In the genomic region with DNA sequence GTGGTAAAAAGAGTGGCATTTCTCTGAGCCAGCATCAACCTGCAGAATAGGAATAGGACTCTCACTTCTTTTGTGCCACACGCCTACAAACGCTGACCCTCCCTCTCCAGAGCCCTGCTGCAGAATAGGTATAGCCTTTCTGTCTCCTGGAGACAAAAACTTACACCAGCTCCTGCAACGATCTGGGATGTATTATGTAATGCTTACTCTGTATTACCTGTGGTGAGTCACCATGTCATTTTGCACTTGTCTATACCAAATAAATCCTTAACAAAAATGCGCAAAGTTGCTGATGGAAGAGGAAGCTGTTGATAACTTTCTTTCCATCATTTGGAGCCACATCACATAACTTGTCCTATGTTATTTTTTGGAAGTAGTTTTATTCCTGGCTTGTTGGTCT, we compare ENCODE assay signal across 14 cellular contexts.
DNase-seq lines count a peak whose midpoint lies in the region; TF ChIP-seq lines count a peak whose summit lies in the region.
"Had no signal": no experiment of that assay in that cellular context is flagged by ENCODE, and none has a peak within 500 bp of the region (broad histone marks: within the 10 kb centered on the region; RNA-seq: fewer than 3 reads in every experiment).

No MANE protein-coding gene starts in this region.

- no peaks in the 10 kb centered on the region for H3F3A ChIP-seq in MM.1S (ENCODE audit: insufficient read depth, low read length)

- no peak overlapping the region for H3K4me2 ChIP-seq in MM.1S (ENCODE audit: low read depth, low read length)

- TF ChIP-seq CTCF in HEK293 (tag by site-specific recombination; IDR thresholded peaks at IDR 0.05) (no peak), epithelial cell of esophagus (IDR thresholded peaks at IDR 0.05; ENCODE audit: insufficient read depth, low read depth, low read length, missing control alignments) (no peak), tibial artery (IDR thresholded peaks at IDR 0.05) (no peak), MM.1S (IDR thresholded peaks at IDR 0.05; ENCODE audit: low read length) (no peak)

- H3K27ac ChIP-seq in HEK293 (ENCODE audit: extremely low read depth, low read depth, low read length) (no peak overlapping the region), tibial artery (peak overlapping the region; percentile 20 to 62), MM.1S (ENCODE audit: low read length) (no peak overlapping the region)

- POLR2A ChIA-PET in HEK293 (lab: Yijun Ruan, JAX) = no interaction called here

- no peak overlapping the region for H2AFZ ChIP-seq in MM.1S (ENCODE audit: low read length)

- CTCF ChIA-PET in HEK293 (lab: Yijun Ruan, JAX) = interaction anchor here (0.7 kb wide), 1 partner anchor 32 kb away, joined by 3 read pairs; no protein-coding TSS in a partner anchor

- H3K4me1 ChIP-seq in HEK293 (ENCODE audit: control insufficient read depth, insufficient read depth, low read length) = peaks cover 14% of the 10 kb centered on the region
- H3K4me1 ChIP-seq in tibial artery = peaks cover 0 to 45% (median 12%) of the 10 kb centered on the region in 4 donors
- 0 out of 2 replicates have a peak, but pooled peaks cover 3% of the 10 kb centered on the region for H3K4me1 ChIP-seq in MM.1S (ENCODE audit: low read length)

- no peaks in the 10 kb centered on the region for H3K9me2 ChIP-seq in MM.1S (replicated peaks; ENCODE audit: insufficient read depth, low read length)

- H3K36me3 ChIP-seq in HEK293 (ENCODE audit: control insufficient read depth in 2 of 2, insufficient read depth in 1 of 2, low read length in 2 of 2) (no peaks in the 10 kb centered on the region), tibial artery (no peaks in the 10 kb centered on the region), MM.1S (replicated peaks; ENCODE audit: insufficient read depth, low read length) (no peaks in the 10 kb centered on the region)
- H3K36me3 ChIP-seq: MG63 had no signal

- H3K79me2 ChIP-seq in MM.1S (ENCODE audit: low read length) = no peaks in the 10 kb centered on the region

- peak; percentile 2 for DNase-seq in NCI-H774 (lab: John Stamatoyannopoulos, UW)
- peak; percentile 71 for DNase-seq in epithelial cell of esophagus (ENCODE audit: low read depth)
- no peak for DNase-seq in tibial artery
- DNase-seq in DMS114 treated with DMSO at 0.1 percent for 48 hours (lab: John Stamatoyannopoulos, UW; ENCODE audit: unreplicated experiment) = no peak
- no peak for DNase-seq in MM.1S
- DNase-seq in stimulated activated CD8-positive, alpha-beta memory T cell treated with anti-CD3 and anti-CD28 coated beads, Interleukin-4, amount 100 ng/mL, for 48 hours = no peak
- DNase-seq: CD8-positive, alpha-beta T cell; KG1; MG63; NCI-H1105 treated with DMSO at 0.1 percent for 48 hours; NCI-H187; NCI-H526; SHP77 treated with DMSO at 0.1 percent for 48 hours had no signal

- no peak overlapping the region for H3K9ac ChIP-seq in MM.1S (ENCODE audit: low read length)

- H3K27me3 ChIP-seq in tibial artery (no peaks in the 10 kb centered on the region), MM.1S (replicated peaks; ENCODE audit: insufficient read depth, low read length) (no peaks in the 10 kb centered on the region)

- intact Hi-C loops in tibial artery (cut with DNase I; ENCODE audit: low total_unique reads) = loop anchor here (10.0 kb wide), 1 partner anchor 155 kb away; a partner anchor contains a TSS

- H3K9me3 ChIP-seq in HEK293 (ENCODE audit: control insufficient read depth, insufficient read depth, low read depth, low read length) (no peaks in the 10 kb centered on the region), tibial artery (no peaks in the 10 kb centered on the region), MM.1S (replicated peaks; ENCODE audit: insufficient read depth, low read length) (no peaks in the 10 kb centered on the region)
- H3K9me3 ChIP-seq: MG63 had no signal

- no peaks in the 10 kb centered on the region for H4K20me1 ChIP-seq in MM.1S (ENCODE audit: insufficient read depth, low read length)

- H3K4me3 ChIP-seq in HEK293 (ENCODE audit: low read depth, low read length) = no peak overlapping the region
- no peak overlapping the region for H3K4me3 ChIP-seq in epithelial cell of esophagus (ENCODE audit: low read length)
- H3K4me3 ChIP-seq in tibial artery = no peak overlapping the region
- no peak overlapping the region for H3K4me3 ChIP-seq in MM.1S (ENCODE audit: low read length)
- H3K4me3 ChIP-seq: MG63 had no signal

TF ChIP-seq in HEK293, 187 proteins besides CTCF, POLR2A, EP300 and RAD21:
- TF ChIP-seq, protein P1, sequence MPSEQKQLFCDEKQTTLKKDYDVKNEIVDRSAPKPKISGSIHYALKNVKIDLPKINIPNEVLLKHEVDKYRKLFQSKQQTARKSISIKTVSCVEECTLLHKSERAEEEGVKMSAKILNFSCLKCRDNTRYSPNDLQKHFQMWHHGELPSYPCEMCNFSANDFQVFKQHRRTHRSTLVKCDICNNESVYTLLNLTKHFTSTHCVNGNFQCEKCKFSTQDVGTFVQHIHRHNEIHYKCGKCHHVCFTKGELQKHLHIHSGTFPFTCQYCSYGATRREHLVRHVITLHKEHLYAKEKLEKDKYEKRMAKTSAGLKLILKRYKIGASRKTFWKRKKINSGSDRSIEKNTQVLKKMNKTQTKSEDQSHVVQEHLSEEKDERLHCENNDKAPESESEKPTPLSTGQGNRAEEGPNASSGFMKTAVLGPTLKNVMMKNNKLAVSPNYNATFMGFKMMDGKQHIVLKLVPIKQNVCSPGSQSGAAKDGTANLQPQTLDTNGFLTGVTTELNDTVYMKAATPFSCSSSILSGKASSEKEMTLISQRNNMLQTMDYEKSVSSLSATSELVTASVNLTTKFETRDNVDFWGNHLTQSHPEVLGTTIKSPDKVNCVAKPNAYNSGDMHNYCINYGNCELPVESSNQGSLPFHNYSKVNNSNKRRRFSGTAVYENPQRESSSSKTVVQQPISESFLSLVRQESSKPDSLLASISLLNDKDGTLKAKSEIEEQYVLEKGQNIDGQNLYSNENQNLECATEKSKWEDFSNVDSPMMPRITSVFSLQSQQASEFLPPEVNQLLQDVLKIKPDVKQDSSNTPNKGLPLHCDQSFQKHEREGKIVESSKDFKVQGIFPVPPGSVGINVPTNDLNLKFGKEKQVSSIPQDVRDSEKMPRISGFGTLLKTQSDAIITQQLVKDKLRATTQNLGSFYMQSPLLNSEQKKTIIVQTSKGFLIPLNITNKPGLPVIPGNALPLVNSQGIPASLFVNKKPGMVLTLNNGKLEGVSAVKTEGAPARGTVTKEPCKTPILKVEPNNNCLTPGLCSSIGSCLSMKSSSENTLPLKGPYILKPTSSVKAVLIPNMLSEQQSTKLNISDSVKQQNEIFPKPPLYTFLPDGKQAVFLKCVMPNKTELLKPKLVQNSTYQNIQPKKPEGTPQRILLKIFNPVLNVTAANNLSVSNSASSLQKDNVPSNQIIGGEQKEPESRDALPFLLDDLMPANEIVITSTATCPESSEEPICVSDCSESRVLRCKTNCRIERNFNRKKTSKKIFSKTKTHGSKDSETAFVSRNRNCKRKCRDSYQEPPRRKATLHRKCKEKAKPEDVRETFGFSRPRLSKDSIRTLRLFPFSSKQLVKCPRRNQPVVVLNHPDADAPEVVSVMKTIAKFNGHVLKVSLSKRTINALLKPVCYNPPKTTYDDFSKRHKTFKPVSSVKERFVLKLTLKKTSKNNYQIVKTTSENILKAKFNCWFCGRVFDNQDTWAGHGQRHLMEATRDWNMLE (tag by site-specific recombination; conservative IDR thresholded peaks at IDR 0.05; ENCODE audit: low read depth) = 0 out of 2 replicates have a peak, but pooled peaks have one; percentile 31
- TF ChIP-seq GLIS1 (tag by site-specific recombination; IDR thresholded peaks at IDR 0.05) = 0 out of 2 replicates have a peak, but pooled peaks have one; percentile 13
- TF ChIP-seq PRDM1 (tag by site-specific recombination; IDR thresholded peaks at IDR 0.05) = 0 out of 2 replicates have a peak, but pooled peaks have one; percentile 22
- peak; percentile 16; the same call in 1 of the 2 replicates for TF ChIP-seq SCRT2 (tag by site-specific recombination; IDR thresholded peaks at IDR 0.05)
- no peak for TF ChIP-seq ZNF561 (tag by site-specific recombination; IDR thresholded peaks at IDR 0.05; ENCODE audit: borderline replicate concordance)
- TF ChIP-seq ZNF335 (tag by site-specific recombination; conservative IDR thresholded peaks at IDR 0.05) = no peak
- TF ChIP-seq ZNF560 (tag by site-specific recombination; IDR thresholded peaks at IDR 0.05; ENCODE audit: borderline replicate concordance) = no peak
- TF ChIP-seq, protein P2, sequence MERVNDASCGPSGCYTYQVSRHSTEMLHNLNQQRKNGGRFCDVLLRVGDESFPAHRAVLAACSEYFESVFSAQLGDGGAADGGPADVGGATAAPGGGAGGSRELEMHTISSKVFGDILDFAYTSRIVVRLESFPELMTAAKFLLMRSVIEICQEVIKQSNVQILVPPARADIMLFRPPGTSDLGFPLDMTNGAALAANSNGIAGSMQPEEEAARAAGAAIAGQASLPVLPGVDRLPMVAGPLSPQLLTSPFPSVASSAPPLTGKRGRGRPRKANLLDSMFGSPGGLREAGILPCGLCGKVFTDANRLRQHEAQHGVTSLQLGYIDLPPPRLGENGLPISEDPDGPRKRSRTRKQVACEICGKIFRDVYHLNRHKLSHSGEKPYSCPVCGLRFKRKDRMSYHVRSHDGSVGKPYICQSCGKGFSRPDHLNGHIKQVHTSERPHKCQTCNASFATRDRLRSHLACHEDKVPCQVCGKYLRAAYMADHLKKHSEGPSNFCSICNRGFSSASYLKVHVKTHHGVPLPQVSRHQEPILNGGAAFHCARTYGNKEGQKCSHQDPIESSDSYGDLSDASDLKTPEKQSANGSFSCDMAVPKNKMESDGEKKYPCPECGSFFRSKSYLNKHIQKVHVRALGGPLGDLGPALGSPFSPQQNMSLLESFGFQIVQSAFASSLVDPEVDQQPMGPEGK (tag by site-specific recombination; IDR thresholded peaks at IDR 0.05) = no peak
- TF ChIP-seq ZNF292 (tag by site-specific recombination; IDR thresholded peaks at IDR 0.05; ENCODE audit: borderline replicate concordance, low read depth) = no peak
- peak; percentile 64 for TF ChIP-seq FEZF1 (tag by site-specific recombination; IDR thresholded peaks at IDR 0.05)
- TF ChIP-seq, protein P3, sequence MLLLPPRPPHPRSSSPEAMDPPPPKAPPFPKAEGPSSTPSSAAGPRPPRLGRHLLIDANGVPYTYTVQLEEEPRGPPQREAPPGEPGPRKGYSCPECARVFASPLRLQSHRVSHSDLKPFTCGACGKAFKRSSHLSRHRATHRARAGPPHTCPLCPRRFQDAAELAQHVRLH (tag by site-specific recombination; IDR thresholded peaks at IDR 0.05) = no peak
- peak; percentile 46; the same call in 1 of the 2 replicates for TF ChIP-seq ZNF366 (tag by site-specific recombination; conservative IDR thresholded peaks at IDR 0.05)
- no peak for TF ChIP-seq ZIC2 (tag by site-specific recombination; IDR thresholded peaks at IDR 0.05)

Comparison
In these comparisons a context has a peak if more than half of its experiments do, and no peak if none do; other contexts are left out.
1. H3K27ac ChIP-seq: peak in tibial artery (2 of 2); none in HEK293 (single experiment) and MM.1S (single experiment).
2. DNase-seq: peak in NCI-H774 (single experiment) and epithelial cell of esophagus (single experiment); none in tibial artery (0 of 2), DMS114 treated with DMSO at 0.1 percent for 48 hours (single experiment), MM.1S (single experiment) and stimulated activated CD8-positive, alpha-beta memory T cell treated with anti-CD3 and anti-CD28 coated beads, Interleukin-4, amount 100 ng/mL, for 48 hours (single experiment).